21 cellular contexts compared by ENCODE assay signal in genomic region chr1:17790383-17791054, GRCh38.
"Had no signal": no experiment of that assay in that cellular context is flagged by ENCODE, and none has a peak within 500 bp of the region (broad histone marks: within the 10 kb centered on the region; RNA-seq: fewer than 3 reads in every experiment).

No MANE protein-coding gene starts in this region.

- H3K4me3 ChIP-seq: esophagus squamous epithelium, lung, spleen, tibial artery, upper lobe of left lung, uterus had no signal

- H3K9me3 Mint-ChIP-seq: dendritic cell treated with granulocyte-macrophage colony-stimulating factor and Interleukin-4, amounts not matched to agents 40 ng/mL and 50 ng/mL, for 4 days; effector memory CD8-positive, alpha-beta T cell; nephron; stimulated activated memory B cell treated with anti-CD40 and anti-IgM and Interleukin-4, amounts not matched to agents 10 μg/mL and 1 μg/mL and 100 μg/mL, for 72 hours; stimulated activated naive CD8-positive, alpha-beta T cell treated with anti-CD3 and anti-CD28 coated beads, Interleukin-15, Interleukin-2, amounts not matched to agents 100 ng/mL and 50 ng/mL, for 24 hours had no signal

- H3K4me3 Mint-ChIP-seq: dendritic cell treated with granulocyte-macrophage colony-stimulating factor and Interleukin-4, amounts not matched to agents 40 ng/mL and 50 ng/mL, for 4 days; effector memory CD8-positive, alpha-beta T cell; naive B cell; nephron; stimulated activated memory B cell treated with anti-CD40 and anti-IgM and Interleukin-4, amounts not matched to agents 10 μg/mL and 1 μg/mL and 100 μg/mL, for 72 hours; stimulated activated naive CD8-positive, alpha-beta T cell treated with anti-CD3 and anti-CD28 coated beads, Interleukin-15, Interleukin-2, amounts not matched to agents 100 ng/mL and 50 ng/mL, for 24 hours had no signal

- H3K4me1 Mint-ChIP-seq: naive B cell had no signal

- H3K36me3 Mint-ChIP-seq: naive B cell; stimulated activated memory B cell treated with anti-CD40 and anti-IgM and Interleukin-4, amounts not matched to agents 10 μg/mL and 1 μg/mL and 100 μg/mL, for 72 hours had no signal

- ATAC-seq: effector memory CD8-positive, alpha-beta T cell; foreskin keratinocyte; left colon; sciatic nerve; stimulated activated memory B cell treated with anti-CD40 and anti-IgM and Interleukin-4, amounts not matched to agents 10 μg/mL and 1 μg/mL and 100 μg/mL, for 72 hours had no signal

- H3K27ac Mint-ChIP-seq: dendritic cell treated with granulocyte-macrophage colony-stimulating factor and Interleukin-4, amounts not matched to agents 40 ng/mL and 50 ng/mL, for 4 days; effector memory CD8-positive, alpha-beta T cell; naive B cell; nephron; stimulated activated memory B cell treated with anti-CD40 and anti-IgM and Interleukin-4, amounts not matched to agents 10 μg/mL and 1 μg/mL and 100 μg/mL, for 72 hours; stimulated activated naive CD8-positive, alpha-beta T cell treated with anti-CD3 and anti-CD28 coated beads, Interleukin-15, Interleukin-2, amounts not matched to agents 100 ng/mL and 50 ng/mL, for 24 hours had no signal

- DNase-seq: effector memory CD8-positive, alpha-beta T cell; esophagus squamous epithelium; foreskin keratinocyte; left colon; left ventricle myocardium superior; mesenchymal stem cell; naive B cell; spleen; stimulated activated CD4-positive, alpha-beta T cell treated with anti-CD3 and anti-CD28 coated beads, Interleukin-15, amount 100 ng/mL, for 24 hours; stimulated activated CD4-positive, alpha-beta T cell treated with anti-CD3 and anti-CD28 coated beads, Interleukin-1b, Interleukin-23, amount 100 ng/mL, for 48 hours; stimulated activated CD4-positive, alpha-beta T cell treated with anti-CD3 and anti-CD28 coated beads, Interleukin-4, amount 100 ng/mL, for 24 hours; uterus had no signal

- H3K27ac ChIP-seq: esophagus squamous epithelium, foreskin keratinocyte, neutrophil, spleen, tibial artery, upper lobe of left lung, uterus had no signal
